ENCODE assay signal across 10 cellular contexts in the genomic region with DNA sequence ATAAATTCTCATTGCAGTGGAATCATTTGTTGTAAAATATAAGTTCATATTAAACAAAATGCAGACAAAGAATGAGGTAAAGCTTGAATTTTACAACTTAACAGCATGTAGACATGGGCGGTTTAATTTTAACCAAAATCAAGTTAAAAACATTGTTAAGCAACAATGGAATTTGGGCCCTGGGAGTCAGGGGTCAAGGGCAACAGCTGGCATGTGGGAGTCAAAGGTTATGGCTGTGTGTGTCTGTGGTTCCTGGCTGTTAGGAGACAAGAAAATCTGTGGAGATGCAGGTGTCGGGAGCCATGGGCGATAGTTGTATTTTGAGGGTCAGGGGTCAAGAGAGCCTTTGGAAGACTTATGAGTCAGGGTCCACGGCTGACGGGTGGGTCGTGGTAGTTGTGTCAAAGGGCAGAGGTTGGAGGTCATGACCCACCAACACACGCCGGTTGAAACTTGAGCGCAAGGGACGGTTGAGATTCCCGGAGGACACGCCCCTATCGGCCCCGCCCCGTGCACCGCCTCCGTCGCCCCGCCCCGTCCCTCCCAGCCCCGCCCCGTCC. TPM values are rescaled to one million over a fixed set of nuclear protein-coding genes. Genes with fewer than 3 reads are reported as not detected.
DNase-seq lines count a peak whose midpoint lies in the region; ATAC-seq and TF ChIP-seq lines count a peak whose summit lies in the region.
"Had no signal": no experiment of that assay in that cellular context is flagged by ENCODE, and none has a peak within 500 bp of the region (broad histone marks: within the 10 kb centered on the region; RNA-seq: fewer than 3 reads in every experiment).

No MANE protein-coding gene starts in this region.

- TF ChIP-seq POLR2A in esophagus muscularis mucosa (IDR thresholded peaks at IDR 0.05; ENCODE audit: low read depth): no peak

- H3K9me3 Mint-ChIP-seq in neural progenitor cell: peaks cover 22% of the 10 kb centered on the region

- H3K36me3 ChIP-seq in MG63 (no peaks in the 10 kb centered on the region), esophagus muscularis mucosa (no peaks in the 10 kb centered on the region), neural progenitor cell (no peaks in the 10 kb centered on the region)

- no peak overlapping the region for H3K4me2 ChIP-seq in neural progenitor cell

- H3K9me3 ChIP-seq in MG63: peaks cover 9% of the 10 kb centered on the region
- H3K9me3 ChIP-seq in esophagus muscularis mucosa: peaks cover 0 to 25% (median 21%) of the 10 kb centered on the region in 4 donors
- peaks cover 7% of the 10 kb centered on the region for H3K9me3 ChIP-seq in neural progenitor cell (ENCODE audit: low read depth)

- no peak overlapping the region for H3K9ac ChIP-seq in neural progenitor cell

- peaks cover 5% of the 10 kb centered on the region for H3K36me3 Mint-ChIP-seq in neural progenitor cell

- no peak for ATAC-seq in GM18909 (IDR thresholded peaks at IDR 0.05; ENCODE audit: poor library complexity, unreplicated experiment)
- ATAC-seq in HG02938 (IDR thresholded peaks at IDR 0.05; ENCODE audit: unreplicated experiment): no peak
- ATAC-seq: activated T-helper 17 cell treated with anti-CD3 and anti-CD28 coated beads, Interleukin-2, amount 50 U/mL, for 72 hours had no signal

- TF ChIP-seq CTCF in AG09309 (IDR thresholded peaks at IDR 0.05; ENCODE audit: control insufficient read depth, insufficient read depth, low read depth, low read length, missing control alignments): no peak
- no peak for TF ChIP-seq CTCF in esophagus muscularis mucosa (IDR thresholded peaks at IDR 0.05)
- TF ChIP-seq CTCF in neural progenitor cell (IDR thresholded peaks at IDR 0.05): no peak

- TF ChIP-seq EP300 in esophagus muscularis mucosa (IDR thresholded peaks at IDR 0.05): no peak

- H3K4me1 ChIP-seq in esophagus muscularis mucosa (peaks cover 0 to 20% (median 15%) of the 10 kb centered on the region in 4 donors), neural progenitor cell (peaks cover 5% of the 10 kb centered on the region)

- peaks cover 17% of the 10 kb centered on the region for H4K20me1 ChIP-seq in neural progenitor cell (ENCODE audit: low read depth)

- 26% methylated on average over 15 of the region's 22 CpGs for WGBS in esophagus muscularis mucosa

- intact Hi-C loops in esophagus muscularis mucosa (cut with DNase I): no loop called here

- H3K27ac ChIP-seq in esophagus muscularis mucosa (replicated peaks in 1 of 4) (peak overlapping the region in 2 of 4 donors; percentile 61 to 66), neural progenitor cell (no peak overlapping the region)

- no peaks in the 10 kb centered on the region for H3K27me3 ChIP-seq in MG63
- peaks cover 0 to 9% (median 0%) of the 10 kb centered on the region in 4 donors for H3K27me3 ChIP-seq in esophagus muscularis mucosa
- peaks cover 9% of the 10 kb centered on the region for H3K27me3 ChIP-seq in neural progenitor cell

- H3K27ac Mint-ChIP-seq in neural progenitor cell: no peak overlapping the region
- H3K27ac Mint-ChIP-seq: activated T-helper 17 cell treated with anti-CD3 and anti-CD28 coated beads, Interleukin-2, amount 50 U/mL, for 72 hours; T-helper 2 cell treated with Interferon-gamma antibody and Interleukin-4, amounts not matched to agents 5 μg/mL and 100 μg/mL, for 36 hours had no signal

- H3F3A ChIP-seq in neural progenitor cell (ENCODE audit: low read depth): peaks cover 10% of the 10 kb centered on the region

- peaks cover 18% of the 10 kb centered on the region for H3K4me1 Mint-ChIP-seq in neural progenitor cell
- H3K4me1 Mint-ChIP-seq: activated T-helper 17 cell treated with anti-CD3 and anti-CD28 coated beads, Interleukin-2, amount 50 U/mL, for 72 hours had no signal

- H2AFZ ChIP-seq in neural progenitor cell (replicated peaks): no peak overlapping the region

- H3K79me2 ChIP-seq in neural progenitor cell (ENCODE audit: low read depth): peaks cover 40% of the 10 kb centered on the region

- DNase-seq in AG09309 (ENCODE audit: low read depth) (no peak), MG63 (no peak), esophagus muscularis mucosa (ENCODE audit: extremely low spot score) (no peak), neural progenitor cell (ENCODE audit: low spot score) (no peak), epidermal melanocyte (ENCODE audit: insufficient read length, low spot score) (no peak)
- DNase-seq in stimulated activated CD4-positive, alpha-beta T cell treated with anti-CD3 and anti-CD28 coated beads, Interleukin-12 subunit alpha, Interleukin-12 subunit beta, amount 100 ng/mL, for 4 hours: no peak

- peaks cover 6% of the 10 kb centered on the region for H3K27me3 Mint-ChIP-seq in neural progenitor cell (ENCODE audit: insufficient read depth, low read depth)

- peak overlapping the region; percentile 86 for H3K4me3 Mint-ChIP-seq in neural progenitor cell
- H3K4me3 Mint-ChIP-seq: activated T-helper 17 cell treated with anti-CD3 and anti-CD28 coated beads, Interleukin-2, amount 50 U/mL, for 72 hours; T-helper 2 cell treated with Interferon-gamma antibody and Interleukin-4, amounts not matched to agents 5 μg/mL and 100 μg/mL, for 36 hours had no signal

- H3K4me3 ChIP-seq in AG09309 (ENCODE audit: control insufficient read depth, low read depth, low read length) (peak overlapping the region; percentile 50; the same call in 1 of the 2 replicates), MG63 (peak overlapping the region; percentile 10; the same call in 1 of the 2 replicates), esophagus muscularis mucosa (peak overlapping the region; percentile 62 to 69 (median 68)), neural progenitor cell (peak overlapping the region; percentile 73)

RNA-seq across cellular contexts. Expression of gene RANBP17, which starts 0.4 kb away (rescaled TPM):
- 5.5 and 10.1 TPM in 2 replicates for total RNA-seq in MG63 (2014; rRNA removed; shearing (Covaris generic); ENCODE audit: low replicate concordance)
- 10 to 100 TPM; 16.4 to 28.2 (median 17.7) TPM for total RNA-seq in esophagus muscularis mucosa
- total RNA-seq in neural progenitor cell (ENCODE audit: low replicate concordance): 38.7 and 49.7 TPM in 2 replicates
- total RNA-seq: activated T-helper 17 cell treated with anti-CD3 and anti-CD28 coated beads, Interleukin-2, amount 50 U/mL, for 72 hours had no signal

Comparison
In these comparisons a context has a peak if more than half of its experiments do, and no peak if none do; other contexts are left out.
1. H3K4me3 ChIP-seq: peak in every context shown above with its lines; median percentile 73 in neural progenitor cell; 68 in esophagus muscularis mucosa; 50 in AG09309; 10 in MG63.